In genomic region chr11:933002-933820, GRCh38 we compare ENCODE assay signal across 13 cellular contexts. TPM values are rescaled to one million over a fixed set of nuclear protein-coding genes. Genes with fewer than 3 reads are reported as not detected.
DNase-seq lines count a peak whose midpoint lies in the region; ATAC-seq and TF ChIP-seq lines count a peak whose summit lies in the region.
"Had no signal": no experiment of that assay in that cellular context is flagged by ENCODE, and none has a peak within 500 bp of the region (broad histone marks: within the 10 kb centered on the region; RNA-seq: fewer than 3 reads in every experiment).

No MANE protein-coding gene starts in this region.

- no peak overlapping the region for H3K4me3 ChIP-seq in PC-3 (ENCODE audit: low read length)

- ATAC-seq in PC-3, result no peak
- no peak for ATAC-seq in HG03378 (IDR thresholded peaks at IDR 0.05; ENCODE audit: unreplicated experiment)
- ATAC-seq: HCT116 had no signal

- peaks cover 93% of the 10 kb centered on the region for H3K79me2 ChIP-seq in PC-3 (ENCODE audit: low read length)

- H3K4me3 Mint-ChIP-seq in activated T-cell treated with anti-CD3 and anti-CD28 coated beads, Interleukin-2, amount 50 U/mL, for 24 hours, result no peak overlapping the region
- H3K4me3 Mint-ChIP-seq in mesothelial cell of epicardium, result no peak overlapping the region
- H3K4me3 Mint-ChIP-seq in type B pancreatic cell, result peak overlapping the region; percentile 13

- H3K27ac Mint-ChIP-seq in activated T-cell treated with anti-CD3 and anti-CD28 coated beads, Interleukin-2, amount 50 U/mL, for 24 hours, result peak overlapping the region; percentile 48
- peak overlapping the region; percentile 6 for H3K27ac Mint-ChIP-seq in mesothelial cell of epicardium
- H3K27ac Mint-ChIP-seq in type B pancreatic cell, result peak overlapping the region; percentile 53

- H3K27ac ChIP-seq in PC-3 (ENCODE audit: low read length), result no peak overlapping the region
- H3K27ac ChIP-seq: WERI-Rb-1 had no signal

- POLR2A ChIA-PET in PC-3 (lab: Charles Lee; ENCODE audit: unreplicated experiment), result no interaction called here

- no peak overlapping the region for H3K4me2 ChIP-seq in PC-3 (ENCODE audit: low read length)

- no peak overlapping the region for H3K9ac ChIP-seq in PC-3 (ENCODE audit: low read length)

- TF ChIP-seq CTCF in mesothelial cell of epicardium (IDR thresholded peaks at IDR 0.05; ENCODE audit: unreplicated experiment) (no peak), type B pancreatic cell (conservative IDR thresholded peaks at IDR 0.05) (no peak), PC-3 (conservative IDR thresholded peaks at IDR 0.05; ENCODE audit: low read depth, low read length) (no peak)

- no peaks in the 10 kb centered on the region for H3F3A ChIP-seq in PC-3 (ENCODE audit: low read length, unreplicated experiment)

- no peaks in the 10 kb centered on the region for H3K9me3 ChIP-seq in PC-3 (ENCODE audit: low read length)

- no peaks in the 10 kb centered on the region for H3K9me3 Mint-ChIP-seq in activated T-cell treated with anti-CD3 and anti-CD28 coated beads, Interleukin-2, amount 50 U/mL, for 24 hours
- H3K9me3 Mint-ChIP-seq in mesothelial cell of epicardium (no peaks in the 10 kb centered on the region), type B pancreatic cell (no peaks in the 10 kb centered on the region)

- intact Hi-C loops in PC-3 (cut with micrococcal nuclease), result no loop called here

- peaks cover 39% of the 10 kb centered on the region for H3K36me3 Mint-ChIP-seq in activated T-cell treated with anti-CD3 and anti-CD28 coated beads, Interleukin-2, amount 50 U/mL, for 24 hours (ENCODE audit: low read depth)
- peaks cover 3% of the 10 kb centered on the region for H3K36me3 Mint-ChIP-seq in mesothelial cell of epicardium
- peaks cover 12% of the 10 kb centered on the region for H3K36me3 Mint-ChIP-seq in type B pancreatic cell

- H3K36me3 ChIP-seq in PC-3 (ENCODE audit: low read depth, low read length), result no peaks in the 10 kb centered on the region

- DNase-seq in activated T-cell treated with anti-CD3 and anti-CD28 coated beads, Interleukin-2, amount 50 U/mL, for 24 hours, result no peak
- no peak for DNase-seq in activated T-cell treated with anti-CD3 and anti-CD28 coated beads, Interleukin-2, amount 50 U/mL, for 48 hours
- peak; percentile 53 for DNase-seq in fibroblast of gingiva (ENCODE audit: low read depth)
- no peak for DNase-seq in mesothelial cell of epicardium (ENCODE audit: low spot score in 2 of 2, unreplicated experiment in 2 of 2)
- no peak for DNase-seq in type B pancreatic cell (ENCODE audit: extremely low spot score, unreplicated experiment)
- DNase-seq in PC-3, result no peak
- DNase-seq in NCI-H226, result no peak
- DNase-seq: activated gamma-delta T cell, mesendoderm, NCI-H1694 treated with DMSO at 0.1 percent for 48 hours, WERI-Rb-1 had no signal

- no peaks in the 10 kb centered on the region for H3K27me3 Mint-ChIP-seq in activated T-cell treated with anti-CD3 and anti-CD28 coated beads, Interleukin-2, amount 50 U/mL, for 24 hours
- H3K27me3 Mint-ChIP-seq in mesothelial cell of epicardium (ENCODE audit: low read depth), result no peaks in the 10 kb centered on the region
- no peaks in the 10 kb centered on the region for H3K27me3 Mint-ChIP-seq in type B pancreatic cell

- H4K20me1 ChIP-seq in PC-3 (ENCODE audit: low read length), result no peaks in the 10 kb centered on the region; the same call in 1 of the 2 replicates

- peaks cover 73% of the 10 kb centered on the region for H3K4me1 Mint-ChIP-seq in activated T-cell treated with anti-CD3 and anti-CD28 coated beads, Interleukin-2, amount 50 U/mL, for 24 hours (ENCODE audit: low read depth)
- H3K4me1 Mint-ChIP-seq in mesothelial cell of epicardium (peaks cover 20% of the 10 kb centered on the region), type B pancreatic cell (ENCODE audit: unreplicated experiment) (peaks cover 36% of the 10 kb centered on the region)

- CTCF ChIA-PET in PC-3 (lab: Charles Lee), result no interaction called here

- BruUV-seq in PC-3 (replicated peaks; lab: Mats Ljungman, UMichigan), result no TSS peak

- no peaks in the 10 kb centered on the region for H3K27me3 ChIP-seq in PC-3 (ENCODE audit: low read length)

- H3K4me1 ChIP-seq in PC-3 (ENCODE audit: insufficient read depth, low read length), result no peaks in the 10 kb centered on the region

- H3K9me2 ChIP-seq in PC-3 (replicated peaks; ENCODE audit: low read length), result no peaks in the 10 kb centered on the region

- no peak overlapping the region for H2AFZ ChIP-seq in PC-3 (ENCODE audit: low read length)

RNA-seq across cellular contexts. Expression of gene AP2A2, which starts 7.5 kb away (rescaled TPM):
- total RNA-seq in mesothelial cell of epicardium, result 74.9 to 89.1 TPM (median 86.6 TPM) in 3 replicates
- 82.6 and 109 TPM in 2 replicates for total RNA-seq in type B pancreatic cell (ENCODE audit: low replicate concordance)
- 29.6 and 42.8 TPM in 2 replicates for total RNA-seq in PC-3 (2014; rRNA removed)

RNA-seq across cellular contexts. Expression of gene CHID1, which starts 22.6 kb away (rescaled TPM):
- total RNA-seq in mesothelial cell of epicardium, result 88.3 to 95.9 TPM (median 95.4 TPM) in 3 replicates
- total RNA-seq in type B pancreatic cell (ENCODE audit: low replicate concordance), result 98.9 and 100 TPM in 2 replicates
- 70.2 and 116 TPM in 2 replicates for total RNA-seq in PC-3 (2014; rRNA removed)
